12 cellular contexts compared by ENCODE assay signal in the genomic region with DNA sequence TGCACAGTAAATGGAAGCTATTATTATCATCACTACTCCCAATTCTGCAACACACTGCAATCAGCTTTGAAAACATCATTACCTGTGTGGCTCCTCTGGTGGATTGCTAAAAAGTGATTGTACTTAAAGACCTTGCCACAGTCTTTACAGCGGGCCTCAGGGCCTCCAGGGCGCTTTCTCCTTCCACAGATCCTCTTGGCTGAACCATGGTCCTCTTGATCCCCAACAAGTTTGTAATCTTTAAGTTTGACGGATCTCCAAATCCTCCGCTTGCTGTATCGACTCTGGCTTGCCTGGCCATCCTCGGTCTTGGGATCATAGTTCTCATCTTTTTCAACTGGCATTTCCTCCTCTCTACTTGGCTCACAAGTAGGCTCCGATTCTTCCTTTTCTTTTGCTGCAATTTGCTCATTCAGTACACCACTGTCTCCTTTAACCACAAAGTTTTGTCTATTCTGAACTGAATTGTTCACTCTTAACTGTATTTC. TPM values are rescaled to one million over a fixed set of nuclear protein-coding genes. Genes with fewer than 3 reads are reported as not detected.
DNase-seq lines count a peak whose midpoint lies in the region; ATAC-seq and TF ChIP-seq lines count a peak whose summit lies in the region.
"Had no signal": no experiment of that assay in that cellular context is flagged by ENCODE, and none has a peak within 500 bp of the region (broad histone marks: within the 10 kb centered on the region; RNA-seq: fewer than 3 reads in every experiment).

No MANE protein-coding gene starts in this region.

- H3K27ac Mint-ChIP-seq in CD4-positive, CD25-positive, alpha-beta regulatory T cell, result peak overlapping the region; percentile 22 to 95 (median 89)
- H3K27ac Mint-ChIP-seq in activated naive CD8-positive, alpha-beta T cell treated with anti-CD3 and anti-CD28 coated beads, Interleukin-2, amount 50 U/mL, for 24 hours, result peak overlapping the region; percentile 6

- DNase-seq in CD4-positive, CD25-positive, alpha-beta regulatory T cell, result no peak
- no peak for DNase-seq in activated naive CD8-positive, alpha-beta T cell treated with anti-CD3 and anti-CD28 coated beads, Interleukin-2, amount 50 U/mL, for 24 hours
- DNase-seq in foreskin fibroblast, result no peak
- DNase-seq in stimulated activated CD4-positive, alpha-beta T cell treated with anti-CD3 and anti-CD28 coated beads, Interleukin-4, amount 100 ng/mL, for 24 hours, result no peak
- no peak for DNase-seq in HT-29 (ENCODE audit: low spot score)
- DNase-seq in SW 1271 (lab: John Stamatoyannopoulos, UW), result no peak
- DNase-seq: GOT3, NCI-H1417, pancreas, upper lobe of left lung had no signal

- no peak for TF ChIP-seq CTCF in foreskin fibroblast (IDR thresholded peaks at IDR 0.05; ENCODE audit: low read depth, low read length)

- H3K36me3 Mint-ChIP-seq in CD4-positive, CD25-positive, alpha-beta regulatory T cell, result peaks cover 40% of the 10 kb centered on the region
- H3K36me3 Mint-ChIP-seq in activated naive CD8-positive, alpha-beta T cell treated with anti-CD3 and anti-CD28 coated beads, Interleukin-2, amount 50 U/mL, for 24 hours (ENCODE audit: low read depth), result peaks cover 57% of the 10 kb centered on the region

- peak overlapping the region; percentile 99 for H3K4me3 ChIP-seq in CD4-positive, CD25-positive, alpha-beta regulatory T cell (ENCODE audit: low read depth, low read length)
- H3K4me3 ChIP-seq in HUES48 (ENCODE audit: low read depth, low read length), result peak overlapping the region; percentile 80
- peak overlapping the region; percentile 7 to 62 for H3K4me3 ChIP-seq in mucosa of rectum (ENCODE audit: low read length in 2 of 2)
- H3K4me3 ChIP-seq in foreskin fibroblast (ENCODE audit: low read depth in 1 of 2, low read length in 2 of 2), result peak overlapping the region in 1 of 2 donors; percentile 2

- no peaks in the 10 kb centered on the region for H3K9me3 ChIP-seq in CD4-positive, CD25-positive, alpha-beta regulatory T cell (ENCODE audit: control insufficient read depth in 2 of 2, low read length in 2 of 2)
- no peaks in the 10 kb centered on the region for H3K9me3 ChIP-seq in HUES48 (ENCODE audit: control insufficient read depth, insufficient read depth, low read length)
- no peaks in the 10 kb centered on the region for H3K9me3 ChIP-seq in mucosa of rectum (ENCODE audit: control insufficient read depth in 2 of 2, low read length in 2 of 2)
- H3K9me3 ChIP-seq: pancreas, upper lobe of left lung had no signal

- H3K36me3 ChIP-seq in CD4-positive, CD25-positive, alpha-beta regulatory T cell (ENCODE audit: control insufficient read depth, insufficient read depth, low read length), result peaks cover 14% of the 10 kb centered on the region
- H3K36me3 ChIP-seq in HUES48 (ENCODE audit: control insufficient read depth, insufficient read depth, low read length), result peaks cover 40% of the 10 kb centered on the region
- peaks cover 14 to 26% of the 10 kb centered on the region in 2 donors for H3K36me3 ChIP-seq in mucosa of rectum (ENCODE audit: control insufficient read depth in 2 of 2, insufficient read depth in 2 of 2, low read length in 2 of 2)
- H3K36me3 ChIP-seq: pancreas had no signal

- no peaks in the 10 kb centered on the region for H3K9me3 Mint-ChIP-seq in CD4-positive, CD25-positive, alpha-beta regulatory T cell
- no peaks in the 10 kb centered on the region for H3K9me3 Mint-ChIP-seq in activated naive CD8-positive, alpha-beta T cell treated with anti-CD3 and anti-CD28 coated beads, Interleukin-2, amount 50 U/mL, for 24 hours

- H3K9ac ChIP-seq in HUES48 (ENCODE audit: low read depth, low read length) (no peak overlapping the region), mucosa of rectum (ENCODE audit: low read depth in 1 of 2, low read length in 2 of 2) (no peak overlapping the region)

- peak overlapping the region; percentile 94 to 99 (median 97) for H3K4me3 Mint-ChIP-seq in CD4-positive, CD25-positive, alpha-beta regulatory T cell
- H3K4me3 Mint-ChIP-seq in activated naive CD8-positive, alpha-beta T cell treated with anti-CD3 and anti-CD28 coated beads, Interleukin-2, amount 50 U/mL, for 24 hours, result peak overlapping the region; percentile 96

- H3K27ac ChIP-seq in CD4-positive, CD25-positive, alpha-beta regulatory T cell (ENCODE audit: insufficient read depth, low read length, poor library complexity, severe bottlenecking), result peak overlapping the region; percentile 80
- H3K27ac ChIP-seq in HUES48 (ENCODE audit: low read depth, low read length) (no peak overlapping the region), mucosa of rectum (ENCODE audit: low read depth in 2 of 2, low read length in 2 of 2) (no peak overlapping the region)
- H3K27ac ChIP-seq: pancreas, upper lobe of left lung had no signal

- peaks cover 66% of the 10 kb centered on the region for H3K4me1 ChIP-seq in CD4-positive, CD25-positive, alpha-beta regulatory T cell (ENCODE audit: control insufficient read depth, insufficient read depth, low read length, poor library complexity, severe bottlenecking)
- H3K4me1 ChIP-seq in HUES48 (ENCODE audit: control insufficient read depth, insufficient read depth, low read length) (peaks cover 45% of the 10 kb centered on the region), mucosa of rectum (ENCODE audit: control insufficient read depth in 2 of 2, insufficient read depth in 2 of 2, low read length in 2 of 2) (peaks cover 23 to 44% of the 10 kb centered on the region in 2 donors)

- H3K4me1 Mint-ChIP-seq in CD4-positive, CD25-positive, alpha-beta regulatory T cell, result peaks cover 35 to 66% (median 46%) of the 10 kb centered on the region in 4 donors
- H3K4me1 Mint-ChIP-seq in activated naive CD8-positive, alpha-beta T cell treated with anti-CD3 and anti-CD28 coated beads, Interleukin-2, amount 50 U/mL, for 24 hours, result peaks cover 61% of the 10 kb centered on the region

- peaks cover 7% of the 10 kb centered on the region for H3K27me3 Mint-ChIP-seq in CD4-positive, CD25-positive, alpha-beta regulatory T cell
- peaks cover 1% of the 10 kb centered on the region for H3K27me3 Mint-ChIP-seq in activated naive CD8-positive, alpha-beta T cell treated with anti-CD3 and anti-CD28 coated beads, Interleukin-2, amount 50 U/mL, for 24 hours

- ATAC-seq in CD4-positive, CD25-positive, alpha-beta regulatory T cell (ENCODE audit: low read depth in 2 of 2), result no peak
- ATAC-seq in activated naive CD8-positive, alpha-beta T cell treated with anti-CD3 and anti-CD28 coated beads, Interleukin-2, amount 50 U/mL, for 24 hours, result no peak
- ATAC-seq: pancreas had no signal

- H3K27me3 ChIP-seq in CD4-positive, CD25-positive, alpha-beta regulatory T cell (ENCODE audit: control insufficient read depth, insufficient read depth, low read length), result no peaks in the 10 kb centered on the region
- H3K27me3 ChIP-seq in HUES48 (ENCODE audit: control insufficient read depth, insufficient read depth, low read length), result no peaks in the 10 kb centered on the region
- H3K27me3 ChIP-seq in mucosa of rectum (ENCODE audit: control insufficient read depth in 2 of 2, insufficient read depth in 2 of 2, low read length in 2 of 2), result no peaks in the 10 kb centered on the region
- H3K27me3 ChIP-seq: pancreas, upper lobe of left lung had no signal

RNA-seq across cellular contexts. Expression of gene ZBTB24, which starts 2.0 kb away (rescaled TPM):
- total RNA-seq in CD4-positive, CD25-positive, alpha-beta regulatory T cell, result 20.2 TPM
- polyA plus RNA-seq in CD4-positive, CD25-positive, alpha-beta regulatory T cell, result 10 to 100 TPM in 3 of 4 donors, 1 to 10 TPM in 1; 9.2 to 11.9 (median 10.5) TPM
- total RNA-seq in HT-29 (2014; rRNA removed; shearing (Covaris generic)), result 4.6 and 4.8 TPM in 2 replicates

RNA-seq across cellular contexts. Expression of gene MICAL1, which starts 25.5 kb away (rescaled TPM):
- total RNA-seq in CD4-positive, CD25-positive, alpha-beta regulatory T cell, result 166 TPM
- 10 to 100 TPM; 14.6 to 20.9 (median 17.2) TPM for polyA plus RNA-seq in CD4-positive, CD25-positive, alpha-beta regulatory T cell
- total RNA-seq in HT-29 (2014; rRNA removed; shearing (Covaris generic)), result 23.6 and 26.4 TPM in 2 replicates

RNA-seq across cellular contexts. Expression of gene SMPD2, which starts 40.5 kb away (rescaled TPM):
- 30.2 TPM for total RNA-seq in CD4-positive, CD25-positive, alpha-beta regulatory T cell
- 10 to 100 TPM in 3 of 4 donors, 1 to 10 TPM in 1; 9.5 to 14.8 (median 12.4) TPM for polyA plus RNA-seq in CD4-positive, CD25-positive, alpha-beta regulatory T cell
- 50.3 and 50.4 TPM in 2 replicates for total RNA-seq in HT-29 (2014; rRNA removed; shearing (Covaris generic))

RNA-seq across cellular contexts. Expression of gene PPIL6, which starts 40.6 kb away (rescaled TPM):
- total RNA-seq in CD4-positive, CD25-positive, alpha-beta regulatory T cell, result 0.91 TPM
- under 1 TPM; 0.24 to 0.72 (median 0.39) TPM for polyA plus RNA-seq in CD4-positive, CD25-positive, alpha-beta regulatory T cell
- total RNA-seq in HT-29 (2014; rRNA removed; shearing (Covaris generic)), result 0.48 and 0.50 TPM in 2 replicates
